ENCODE assay signal across 15 cellular contexts in genomic region chr7:46775776-46776175, GRCh38.
"Had no signal": no experiment of that assay in that cellular context is flagged by ENCODE, and none has a peak within 500 bp of the region (broad histone marks: within the 10 kb centered on the region; RNA-seq: fewer than 3 reads in every experiment).

No MANE protein-coding gene starts in this region.

- H3K9me3 Mint-ChIP-seq: activated CD4-positive, alpha-beta T cell treated with anti-CD3 and anti-CD28 coated beads, Interleukin-2, amount 10 ng/mL, durations not matched to agents 24 days and 14 days had no signal

- H3K27ac Mint-ChIP-seq: activated CD4-positive, alpha-beta T cell treated with anti-CD3 and anti-CD28 coated beads, Interleukin-2, amount 10 ng/mL, durations not matched to agents 24 days and 14 days; activated naive CD4-positive, alpha-beta T cell treated with anti-CD3 and anti-CD28 coated beads, Interleukin-2, amount 10 ng/mL, durations not matched to agents 7 days and 5 days; activated T-helper 17 cell treated with anti-CD3 and anti-CD28 coated beads, Interleukin-2, amount 50 U/mL, for 72 hours; dendritic cell treated with granulocyte-macrophage colony-stimulating factor and Interleukin-4, amounts not matched to agents 40 ng/mL and 50 ng/mL, for 4 days; effector memory CD8-positive, alpha-beta T cell had no signal

- H3K4me1 ChIP-seq: body of pancreas, uterus had no signal

- ATAC-seq: activated T-helper 17 cell treated with anti-CD3 and anti-CD28 coated beads, Interleukin-2, amount 50 U/mL, for 72 hours; body of pancreas; effector memory CD8-positive, alpha-beta T cell; left lobe of liver had no signal

- H3K36me3 Mint-ChIP-seq: activated naive CD4-positive, alpha-beta T cell treated with anti-CD3 and anti-CD28 coated beads, Interleukin-2, amount 10 ng/mL, durations not matched to agents 7 days and 5 days had no signal

- H3K4me3 Mint-ChIP-seq: activated CD4-positive, alpha-beta T cell treated with anti-CD3 and anti-CD28 coated beads, Interleukin-2, amount 10 ng/mL, durations not matched to agents 24 days and 14 days; activated naive CD4-positive, alpha-beta T cell treated with anti-CD3 and anti-CD28 coated beads, Interleukin-2, amount 10 ng/mL, durations not matched to agents 7 days and 5 days; activated T-helper 17 cell treated with anti-CD3 and anti-CD28 coated beads, Interleukin-2, amount 50 U/mL, for 72 hours; dendritic cell treated with granulocyte-macrophage colony-stimulating factor and Interleukin-4, amounts not matched to agents 40 ng/mL and 50 ng/mL, for 4 days; effector memory CD8-positive, alpha-beta T cell; neural crest cell had no signal

- H3K4me3 ChIP-seq: body of pancreas, ovary, uterus had no signal

- H3K27ac ChIP-seq: body of pancreas, epithelial cell of prostate, ovary, uterus had no signal

- H3K27me3 ChIP-seq: body of pancreas, ovary, uterus had no signal

- H3K27me3 Mint-ChIP-seq: activated CD4-positive, alpha-beta T cell treated with anti-CD3 and anti-CD28 coated beads, Interleukin-2, amount 10 ng/mL, durations not matched to agents 24 days and 14 days; activated naive CD4-positive, alpha-beta T cell treated with anti-CD3 and anti-CD28 coated beads, Interleukin-2, amount 10 ng/mL, durations not matched to agents 7 days and 5 days; activated T-helper 17 cell treated with anti-CD3 and anti-CD28 coated beads, Interleukin-2, amount 50 U/mL, for 72 hours; dendritic cell treated with granulocyte-macrophage colony-stimulating factor and Interleukin-4, amounts not matched to agents 40 ng/mL and 50 ng/mL, for 4 days; effector memory CD8-positive, alpha-beta T cell had no signal

- H3K36me3 ChIP-seq: ovary, uterus had no signal

- DNase-seq: activated CD4-positive, alpha-beta T cell treated with anti-CD3 and anti-CD28 coated beads, Interleukin-2, amount 10 ng/mL, durations not matched to agents 24 days and 14 days; activated CD8-positive, alpha-beta memory T cell treated with anti-CD3 and anti-CD28 coated beads for 24 hours; activated naive CD4-positive, alpha-beta T cell treated with anti-CD3 and anti-CD28 coated beads, Interleukin-2, amount 10 ng/mL, durations not matched to agents 7 days and 5 days; amniotic stem cell; body of pancreas; central memory CD4-positive, alpha-beta T cell; effector memory CD8-positive, alpha-beta T cell; islet precursor cell; ovary; uterus had no signal

- H3K4me1 Mint-ChIP-seq: activated CD4-positive, alpha-beta T cell treated with anti-CD3 and anti-CD28 coated beads, Interleukin-2, amount 10 ng/mL, durations not matched to agents 24 days and 14 days; activated naive CD4-positive, alpha-beta T cell treated with anti-CD3 and anti-CD28 coated beads, Interleukin-2, amount 10 ng/mL, durations not matched to agents 7 days and 5 days; activated T-helper 17 cell treated with anti-CD3 and anti-CD28 coated beads, Interleukin-2, amount 50 U/mL, for 72 hours had no signal

- H3K9me3 ChIP-seq: body of pancreas, ovary, uterus had no signal
